ENCODE assay signal across 24 cellular contexts in the genomic region with DNA sequence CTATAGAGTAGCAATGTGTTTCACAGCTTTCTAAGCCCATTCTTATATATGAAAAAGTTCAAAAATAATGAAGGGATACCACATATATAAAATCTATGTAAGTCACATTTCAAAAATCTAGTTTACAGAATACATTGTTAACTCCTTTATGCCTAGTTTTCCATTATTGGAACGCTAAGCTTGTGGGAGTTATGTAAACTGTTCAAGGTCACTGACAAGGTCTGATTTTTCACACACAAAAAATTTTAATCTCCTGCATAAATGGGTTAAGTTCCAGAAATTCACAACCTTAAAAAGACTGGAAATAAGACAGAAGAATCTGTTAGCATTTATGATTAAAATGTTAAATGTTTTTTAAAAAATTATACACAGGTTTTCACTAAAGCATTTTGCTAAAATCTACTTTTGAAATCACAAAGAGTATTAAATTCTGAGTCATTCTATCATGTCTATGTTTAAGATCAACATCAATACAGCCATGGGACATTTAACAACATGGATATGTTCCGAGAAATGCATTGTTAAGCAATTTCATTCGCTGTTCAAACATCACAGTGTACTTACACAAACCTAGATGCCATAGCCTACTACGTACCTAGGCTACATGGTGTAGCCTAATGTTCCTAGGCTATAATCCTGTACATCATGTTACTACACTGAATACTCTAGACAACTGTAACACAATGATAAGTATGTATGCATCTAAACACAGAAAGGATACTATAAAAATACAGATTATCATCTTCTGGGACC.
"Had no signal": no experiment of that assay in that cellular context is flagged by ENCODE, and none has a peak within 500 bp of the region (broad histone marks: within the 10 kb centered on the region; RNA-seq: fewer than 3 reads in every experiment).

No MANE protein-coding gene starts in this region.

- H3K4me3 Mint-ChIP-seq: activated naive CD8-positive, alpha-beta T cell; activated T-cell treated with anti-CD3 and anti-CD28 coated beads, Interleukin-2, amount 50 U/mL, for 24 hours; activated T-helper 17 cell treated with anti-CD3 and anti-CD28 coated beads, Interleukin-2, amount 50 U/mL, for 72 hours; endodermal cell; nephron; WTC11 had no signal

- H3K27me3 ChIP-seq: breast epithelium, heart left ventricle, neutrophil, ovary, spleen, upper lobe of left lung had no signal

- H3K27ac ChIP-seq: breast epithelium, coronary artery, epithelial cell of prostate, heart left ventricle, neutrophil, ovary, prostate gland, spleen, thoracic aorta, upper lobe of left lung had no signal

- H3K27me3 Mint-ChIP-seq: activated naive CD8-positive, alpha-beta T cell; activated T-cell treated with anti-CD3 and anti-CD28 coated beads, Interleukin-2, amount 50 U/mL, for 24 hours; activated T-helper 17 cell treated with anti-CD3 and anti-CD28 coated beads, Interleukin-2, amount 50 U/mL, for 72 hours had no signal

- H3K36me3 ChIP-seq: breast epithelium, neutrophil, ovary, prostate gland, thoracic aorta, upper lobe of left lung had no signal

- H3K9me3 ChIP-seq: breast epithelium, heart left ventricle, neutrophil, ovary, prostate gland, spleen, thoracic aorta, upper lobe of left lung had no signal

- ATAC-seq: activated T-helper 17 cell treated with anti-CD3 and anti-CD28 coated beads, Interleukin-2, amount 50 U/mL, for 72 hours; heart left ventricle; WTC11 had no signal

- H3K36me3 Mint-ChIP-seq: WTC11 had no signal

- DNase-seq: activated CD4-positive, alpha-beta T cell treated with anti-CD3 and anti-CD28 coated beads, Interleukin-2, amount 50 U/mL, for 4 hours; activated CD8-positive, alpha-beta memory T cell treated with anti-CD3 and anti-CD28 coated beads for 24 hours; activated CD8-positive, alpha-beta memory T cell treated with anti-CD3 and anti-CD28 coated beads, Interleukin-2, amount 50 U/mL, for 4 hours; activated naive CD4-positive, alpha-beta T cell; activated T-cell treated with anti-CD3 and anti-CD28 coated beads, Interleukin-2, amount 50 U/mL, for 24 hours; endodermal cell; heart left ventricle; islet precursor cell; ovary; spleen; stimulated activated CD4-positive, alpha-beta T cell treated with anti-CD3 and anti-CD28 coated beads, Interleukin-4, amount 100 ng/mL, for 1 hour; stimulated activated naive CD4-positive, alpha-beta T cell treated with Interleukin-2 at 50 U/mL for 16 hours; T1000; upper lobe of left lung had no signal

- H3K4me1 Mint-ChIP-seq: endodermal cell, nephron, WTC11 had no signal

- H3K4me3 ChIP-seq: breast epithelium, coronary artery, heart left ventricle, ovary, prostate gland, spleen, thoracic aorta, upper lobe of left lung had no signal

- H3K27ac Mint-ChIP-seq: activated T-cell treated with anti-CD3 and anti-CD28 coated beads, Interleukin-2, amount 50 U/mL, for 24 hours; activated T-helper 17 cell treated with anti-CD3 and anti-CD28 coated beads, Interleukin-2, amount 50 U/mL, for 72 hours; endodermal cell; nephron; WTC11 had no signal

- H3K9me3 Mint-ChIP-seq: activated T-cell treated with anti-CD3 and anti-CD28 coated beads, Interleukin-2, amount 50 U/mL, for 24 hours; activated T-helper 17 cell treated with anti-CD3 and anti-CD28 coated beads, Interleukin-2, amount 50 U/mL, for 72 hours; endodermal cell; nephron; WTC11 had no signal

- H3K4me1 ChIP-seq: breast epithelium, prostate gland had no signal
